ENCODE assay signal across 2 cellular contexts in the genomic region with DNA sequence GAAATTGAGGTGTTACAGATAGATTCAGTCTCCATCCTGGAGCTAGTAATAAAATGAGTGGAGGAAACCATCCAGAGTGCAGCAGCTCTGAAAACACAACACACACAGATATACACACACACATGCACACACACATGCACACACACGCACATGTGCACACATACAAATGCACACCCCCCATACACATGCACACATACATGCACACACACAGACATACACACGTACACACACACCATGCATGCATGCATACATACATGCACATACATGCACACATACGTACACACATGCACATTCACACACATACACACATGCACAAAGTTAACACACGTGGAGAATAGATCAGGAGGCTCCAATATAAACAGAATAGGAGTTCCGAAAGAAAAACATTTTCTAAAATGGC.
TF ChIP-seq lines count a peak whose summit lies in the region.

No MANE protein-coding gene starts in this region.

TF ChIP-seq in HepG2, 621 proteins besides CTCF, POLR2A, EP300 and RAD21:
- no peak for TF ChIP-seq REXO4 (CRISPR knock-in tag; IDR thresholded peaks at IDR 0.05; ENCODE audit: borderline replicate concordance)
- no peak for TF ChIP-seq SAP130 (CRISPR knock-in tag; IDR thresholded peaks at IDR 0.05; ENCODE audit: low read depth)
- no peak for TF ChIP-seq FOXM1 (CRISPR knock-in tag; IDR thresholded peaks at IDR 0.05)
- TF ChIP-seq, protein P1, sequence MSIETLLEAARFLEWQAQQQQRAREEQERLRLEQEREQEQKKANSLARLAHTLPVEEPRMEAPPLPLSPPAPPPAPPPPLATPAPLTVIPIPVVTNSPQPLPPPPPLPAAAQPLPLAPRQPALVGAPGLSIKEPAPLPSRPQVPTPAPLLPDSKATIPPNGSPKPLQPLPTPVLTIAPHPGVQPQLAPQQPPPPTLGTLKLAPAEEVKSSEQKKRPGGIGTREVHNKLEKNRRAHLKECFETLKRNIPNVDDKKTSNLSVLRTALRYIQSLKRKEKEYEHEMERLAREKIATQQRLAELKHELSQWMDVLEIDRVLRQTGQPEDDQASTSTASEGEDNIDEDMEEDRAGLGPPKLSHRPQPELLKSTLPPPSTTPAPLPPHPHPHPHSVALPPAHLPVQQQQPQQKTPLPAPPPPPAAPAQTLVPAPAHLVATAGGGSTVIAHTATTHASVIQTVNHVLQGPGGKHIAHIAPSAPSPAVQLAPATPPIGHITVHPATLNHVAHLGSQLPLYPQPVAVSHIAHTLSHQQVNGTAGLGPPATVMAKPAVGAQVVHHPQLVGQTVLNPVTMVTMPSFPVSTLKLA (IDR thresholded peaks at IDR 0.05), result peak; percentile 91
TF ChIP-seq in HepG2: peak in this region for 1.

TF ChIP-seq in K562, 482 proteins besides CTCF, POLR2A, EP300 and RAD21:
- TF ChIP-seq RBM17 (IDR thresholded peaks at IDR 0.05; ENCODE audit: borderline replicate concordance, low read depth, low read length) (no peak), ZNF124 (CRISPR knock-in tag; IDR thresholded peaks at IDR 0.05) (no peak), KDM1A (IDR thresholded peaks at IDR 0.05) (peak in 1 of 2 experiments; percentile 39; a peak in 1 of 4 replicates), ZNF436 (CRISPR knock-in tag; IDR thresholded peaks at IDR 0.05) (no peak), ZNF75A (CRISPR knock-in tag; IDR thresholded peaks at IDR 0.05) (no peak), SIX5 (IDR thresholded peaks at IDR 0.05; ENCODE audit: borderline replicate concordance in 1 of 2, insufficient read depth in 1 of 2, low read depth in 1 of 2, low read length in 2 of 2) (no peak)
